Comparison of ENCODE assay signal across 8 cellular contexts in the genomic region with DNA sequence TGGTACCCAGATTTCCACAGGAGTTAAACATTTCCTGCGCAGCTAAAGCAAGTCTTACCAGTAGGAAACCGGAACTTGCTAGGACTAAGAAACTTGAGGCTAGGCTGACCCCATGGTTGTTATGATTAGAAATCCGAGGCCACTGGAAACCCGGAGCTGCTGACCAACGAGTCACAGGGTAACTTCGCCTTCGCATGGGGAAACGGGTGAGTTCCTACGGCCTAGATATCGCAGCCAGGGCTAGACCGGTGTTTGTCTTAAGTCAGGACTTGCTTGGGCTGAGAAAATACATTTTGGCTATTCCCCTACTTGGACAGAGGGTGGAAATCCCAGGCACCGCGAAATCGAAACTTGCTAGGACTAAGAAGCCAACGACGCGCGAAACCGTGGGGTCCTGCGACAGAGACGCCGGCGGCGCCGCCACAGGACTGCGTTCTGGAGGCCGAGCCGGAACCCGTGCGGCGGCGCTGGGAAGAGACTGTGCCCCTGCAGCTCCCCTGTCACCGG. TPM values are rescaled to one million over a fixed set of nuclear protein-coding genes. Genes with fewer than 3 reads are reported as not detected.
DNase-seq lines count a peak whose midpoint lies in the region; ATAC-seq, FAIRE-seq and TF ChIP-seq lines count a peak whose summit lies in the region.

No MANE protein-coding gene starts in this region.

- H4K20me1 ChIP-seq in endothelial cell of umbilical vein (replicated peaks; ENCODE audit: control insufficient read depth, extremely low read depth, insufficient read depth, low read length) = no peaks in the 10 kb centered on the region

- dilution Hi-C loops in endothelial cell of umbilical vein (cut with MboI; ENCODE audit: extremely low pct_ligation_motif_present, low sequenced_read_pairs) = no loop called here

- H3K9me3 ChIP-seq in endothelial cell of umbilical vein (replicated peaks; ENCODE audit: control insufficient read depth, insufficient read depth, low read length) (no peaks in the 10 kb centered on the region), mononuclear cell (ENCODE audit: low read depth, low read length) (no peaks in the 10 kb centered on the region), thoracic aorta (no peaks in the 10 kb centered on the region)

- ATAC-seq in HG02870 (IDR thresholded peaks at IDR 0.05; ENCODE audit: unreplicated experiment) = peak; percentile 12
- peak; percentile 46 for ATAC-seq in thoracic aorta (ENCODE audit: insufficient number of reproducible peaks, low FRiP score, low read depth)

- BruUV-seq in endothelial cell of umbilical vein (replicated peaks; lab: Mats Ljungman, UMichigan) = TSS peak; percentile 38

- POLR2A ChIA-PET in endothelial cell of umbilical vein (lab: Charles Lee) = interaction anchor here (0.6 to 2.4 kb wide), 7 partner anchors 22 to 1138 kb away, joined by 3 to 9 read pairs (median 6); no protein-coding TSS in a partner anchor

- peak overlapping the region; percentile 85 for H3K4me2 ChIP-seq in endothelial cell of umbilical vein (ENCODE audit: insufficient read depth, low read length)

- CTCF ChIA-PET in endothelial cell of umbilical vein (lab: Charles Lee) = interaction anchor here (0.7 to 5.7 kb wide), 19 partner anchors 12 to 348 kb away, joined by 3 to 140 read pairs (median 6); partner anchors contain the start of gene ZNF131

- peak; percentile 72 for DNase-seq in activated gamma-delta T cell (lab: John Stamatoyannopoulos, UW)
- no peak for DNase-seq in activated gamma-delta T cell treated with Interleukin-2 at 50 U/mL for 16 hours
- peak; percentile 49 for DNase-seq in NCI-H187 treated with DMSO at 0.1 percent for 48 hours (lab: John Stamatoyannopoulos, UW)
- DNase-seq in endothelial cell of umbilical vein (ENCODE audit: low read depth, low spot score) = peak; percentile 89
- DNase-seq in thoracic aorta (ENCODE audit: low spot score) = no peak

- FAIRE-seq in endothelial cell of umbilical vein (lab: Jason Lieb, UNC) = peak; percentile 94

- peaks cover 27% of the 10 kb centered on the region for H3K4me1 ChIP-seq in endothelial cell of umbilical vein (ENCODE audit: control insufficient read depth, extremely low read depth, insufficient read depth, low read length)
- H3K4me1 ChIP-seq in mononuclear cell (ENCODE audit: insufficient read depth, low read length) = peaks cover 40% of the 10 kb centered on the region
- no peaks in the 10 kb centered on the region for H3K4me1 ChIP-seq in thoracic aorta (ENCODE audit: control insufficient read depth in 1 of 2, low read depth in 2 of 2)

- H3K4me3 ChIP-seq in endothelial cell of umbilical vein (replicated peaks in 1 of 3; ENCODE audit: insufficient read depth in 1 of 3, low read depth in 1 of 3, low read length in 3 of 3) (peak overlapping the region; percentile 51 to 87 (median 54)), mononuclear cell (ENCODE audit: low read length) (peak overlapping the region; percentile 70), thoracic aorta (peak overlapping the region; percentile 83)

- no peaks in the 10 kb centered on the region for H3K9me1 ChIP-seq in endothelial cell of umbilical vein (replicated peaks; ENCODE audit: control insufficient read depth, extremely low read depth, insufficient read depth, low read length)

- peak overlapping the region; percentile 75 for H3K9ac ChIP-seq in endothelial cell of umbilical vein (replicated peaks; ENCODE audit: extremely low read depth, insufficient read depth, low read length)

- H3K27me3 ChIP-seq in endothelial cell of umbilical vein (ENCODE audit: control insufficient read depth in 2 of 2, insufficient read depth in 2 of 2, low read length in 2 of 2) (no peaks in the 10 kb centered on the region), mononuclear cell (ENCODE audit: insufficient read depth, low read length) (no peaks in the 10 kb centered on the region), thoracic aorta (replicated peaks; ENCODE audit: insufficient read depth) (no peaks in the 10 kb centered on the region)

- TF ChIP-seq CTCF in VCaP (conservative IDR thresholded peaks at IDR 0.05) = no peak
- peak in 1 of 2 donors; percentile 7 for TF ChIP-seq CTCF in endothelial cell of umbilical vein (IDR thresholded peaks at IDR 0.05; ENCODE audit: extremely low read depth in 1 of 2, insufficient read depth in 1 of 2, low read depth in 1 of 2, low read length in 2 of 2)
- TF ChIP-seq CTCF in thoracic aorta (IDR thresholded peaks at IDR 0.05) = no peak

- intact Hi-C loops in endothelial cell of umbilical vein (cut with micrococcal nuclease) = loop anchor here (1.0 kb wide), 2 partner anchors 24 to 80 kb away; no protein-coding TSS in a partner anchor

- H3K36me3 ChIP-seq in endothelial cell of umbilical vein (ENCODE audit: control insufficient read depth in 2 of 2, extremely low read depth in 1 of 2, insufficient read depth in 2 of 2, low read length in 2 of 2) (no peaks in the 10 kb centered on the region), thoracic aorta (no peaks in the 10 kb centered on the region)

- H3K79me2 ChIP-seq in endothelial cell of umbilical vein (ENCODE audit: control insufficient read depth, insufficient read depth, low read length) = peaks cover 48% of the 10 kb centered on the region

- H2AFZ ChIP-seq in endothelial cell of umbilical vein (ENCODE audit: low read depth, low read length) = peak overlapping the region; percentile 19

- peak overlapping the region; percentile 89 for H3K27ac ChIP-seq in VCaP
- peak overlapping the region; percentile 77 for H3K27ac ChIP-seq in endothelial cell of umbilical vein (ENCODE audit: insufficient read depth, low read depth, low read length)
- H3K27ac ChIP-seq in thoracic aorta = peak overlapping the region; percentile 89 to 99

- peak; percentile 71 for TF ChIP-seq POLR2A in endothelial cell of umbilical vein (IDR thresholded peaks at IDR 0.05; ENCODE audit: low read depth, low read length)

TF ChIP-seq in endothelial cell of umbilical vein, 7 proteins besides CTCF, POLR2A, EP300 and RAD21:
- TF ChIP-seq JUN (IDR thresholded peaks at IDR 0.05; ENCODE audit: borderline replicate concordance, insufficient read depth, insufficient read length, low read depth) = no peak
- TF ChIP-seq EZH2 (IDR thresholded peaks at IDR 0.05; ENCODE audit: borderline replicate concordance, low read depth, low read length, severe bottlenecking) = no peak
- peak; percentile 5 for TF ChIP-seq FOS (IDR thresholded peaks at IDR 0.05; ENCODE audit: borderline replicate concordance, insufficient read depth, low read length)
- peak; percentile 34 for TF ChIP-seq POLR2AphosphoS5 (IDR thresholded peaks at IDR 0.05; ENCODE audit: insufficient read depth, low read depth, low read length)
- no peak for TF ChIP-seq GATA2 (IDR thresholded peaks at IDR 0.05; ENCODE audit: insufficient read depth, insufficient read length, low read depth, low read length)
- TF ChIP-seq MYC (IDR thresholded peaks at IDR 0.05; ENCODE audit: low read depth, low read length) = no peak
- TF ChIP-seq, protein P1, sequence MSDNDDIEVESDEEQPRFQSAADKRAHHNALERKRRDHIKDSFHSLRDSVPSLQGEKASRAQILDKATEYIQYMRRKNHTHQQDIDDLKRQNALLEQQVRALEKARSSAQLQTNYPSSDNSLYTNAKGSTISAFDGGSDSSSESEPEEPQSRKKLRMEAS (IDR thresholded peaks at IDR 0.05; ENCODE audit: insufficient read depth, insufficient read length) = no peak

RNA-seq across cellular contexts. Expression of gene ANXA2R, which starts 1.6 kb away (rescaled TPM):
- total RNA-seq in endothelial cell of umbilical vein (6.6 and 8.1 TPM in 2 replicates), mononuclear cell (31.4 TPM), thoracic aorta (1 to 10 TPM; 3.2 to 5.3 TPM)
- 10.4 and 11.1 TPM in 2 replicates for polyA plus RNA-seq in endothelial cell of umbilical vein
- 8.6 and 9.1 TPM in 2 replicates for polyA plus RNA-seq in endothelial cell of umbilical vein (2011; cell fraction: cytosol; rRNA removed)
- polyA plus RNA-seq in endothelial cell of umbilical vein (2011; cell fraction: nucleus; rRNA removed) = 6.8 and 7.3 TPM in 2 replicates
- 3.9 and 4.3 TPM in 2 replicates for polyA plus RNA-seq in endothelial cell of umbilical vein (2012)
- polyA minus RNA-seq in endothelial cell of umbilical vein = 7.2 and 7.3 TPM in 2 replicates
- 1.2 TPM for polyA minus RNA-seq in endothelial cell of umbilical vein (2011; cell fraction: cytosol; rRNA and poly(A)+ RNA removed)
- 12.9 and 14.0 TPM in 2 replicates for polyA minus RNA-seq in endothelial cell of umbilical vein (2011; cell fraction: nucleus; rRNA and poly(A)+ RNA removed)

Comparison
In these comparisons a context has a peak if more than half of its experiments do, and no peak if none do; other contexts are left out.
1. DNase-seq: peak in activated gamma-delta T cell (single experiment), NCI-H187 treated with DMSO at 0.1 percent for 48 hours (single experiment) and endothelial cell of umbilical vein (single experiment); none in activated gamma-delta T cell treated with Interleukin-2 at 50 U/mL for 16 hours (single experiment) and thoracic aorta (single experiment).
2. Peak in every context shown above with its lines, with median percentiles within 50 percentile points of each other: H3K27ac ChIP-seq and H3K4me3 ChIP-seq.